ENCODE assay signal across 8 cellular contexts in the genomic region with DNA sequence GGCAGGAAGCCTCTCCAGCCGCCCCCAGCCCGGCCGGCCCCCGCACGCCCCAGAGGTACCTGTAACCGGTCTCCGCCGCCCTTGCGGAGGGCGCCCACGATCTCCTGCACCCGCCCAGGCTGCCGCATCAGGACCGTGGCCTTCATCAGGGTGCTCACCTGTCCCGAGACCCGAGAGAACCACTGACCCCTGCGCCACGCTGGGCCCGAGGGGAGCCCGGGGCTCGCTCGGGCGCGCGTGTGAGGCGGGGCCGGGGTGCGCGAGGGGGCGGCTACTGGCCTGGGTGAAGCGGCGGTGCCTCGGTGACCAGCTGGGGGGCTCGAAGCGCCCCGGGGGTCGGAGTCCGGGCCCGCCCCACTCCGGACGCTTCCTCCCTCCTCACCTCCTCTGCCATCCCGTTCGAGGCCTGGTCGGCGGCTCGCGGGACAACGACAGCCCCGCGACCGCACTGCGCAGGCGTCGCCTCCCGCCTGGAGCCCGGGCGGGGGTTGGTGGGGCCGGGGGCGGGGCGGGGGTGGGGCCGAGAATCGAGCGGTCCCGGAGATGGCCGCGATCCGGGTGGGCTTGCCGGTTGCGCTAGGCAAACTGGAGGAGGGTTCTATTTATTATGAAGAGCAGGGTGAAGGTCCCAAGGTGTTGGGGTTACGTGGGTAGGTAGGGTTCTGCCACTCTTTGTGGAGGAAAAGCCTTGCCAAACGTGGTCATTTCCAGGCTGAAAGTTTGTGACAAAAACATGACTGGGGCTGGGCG. TPM values are rescaled to one million over a fixed set of nuclear protein-coding genes. Genes with fewer than 3 reads are reported as not detected.
DNase-seq lines count a peak whose midpoint lies in the region; ATAC-seq and TF ChIP-seq lines count a peak whose summit lies in the region.

Gene NT5C3B, minus strand, starts transcription at position 433 of the 750 bp plus-strand sequence. Its CDS starts 39 bp downstream, at position 394.

- H3K9me3 Mint-ChIP-seq in WTC11: no peaks in the 10 kb centered on the region

- H3K36me3 Mint-ChIP-seq in WTC11: peaks cover 22% of the 10 kb centered on the region

- peaks cover 14% of the 10 kb centered on the region for H3K27me3 Mint-ChIP-seq in WTC11 (ENCODE audit: low read depth)

- POLR2A ChIA-PET in WTC11 (lab: Charles Lee): interaction anchor here (0.6 to 1.2 kb wide), 3 partner anchors 9 to 50 kb away, joined by 3 to 7 read pairs (median 3); partner anchors contain the start of genes JUP and KLHL11

- H3K4me1 Mint-ChIP-seq in WTC11: peaks cover 9% of the 10 kb centered on the region

- CTCF ChIA-PET in WTC11 (lab: Charles Lee): interaction anchor here (1.0 to 1.9 kb wide), 6 partner anchors 25 to 140 kb away, joined by 5 to 10 read pairs (median 6); partner anchors contain the start of genes JUP and P3H4

- ATAC-seq in GM18907 (IDR thresholded peaks at IDR 0.05; ENCODE audit: unreplicated experiment): peak; percentile 52
- peak; percentile 84 for ATAC-seq in WTC11
- no peak for ATAC-seq in HG02852 (IDR thresholded peaks at IDR 0.05; ENCODE audit: unreplicated experiment)

- DNase-seq in A172 (ENCODE audit: low spot score) (no peak), LHCN-M2 (ENCODE audit: low read depth) (peak; percentile 35), WTC11 (ENCODE audit: low spot score) (peak; percentile 60), kidney glomerular epithelial cell (lab: John Stamatoyannopoulos, UW) (peak; percentile 29)
- DNase-seq in central memory CD4-positive, alpha-beta T cell: peak; percentile 29
- DNase-seq in stimulated activated CD4-positive, alpha-beta T cell treated with anti-CD3 and anti-CD28 coated beads, Interleukin-12 subunit alpha, Interleukin-12 subunit beta, amount 100 ng/mL, for 48 hours (ENCODE audit: low read depth in 2 of 3, low spot score in 1 of 3): peak; percentile 14 to 44 (median 31)

- H3K27ac Mint-ChIP-seq in WTC11: no peak within 1 kb of the TSS

- no peak for TF ChIP-seq CTCF in WTC11 (IDR thresholded peaks at IDR 0.05)

- H3K4me3 Mint-ChIP-seq in WTC11: peak within 1 kb of the TSS; percentile 81

TF ChIP-seq in WTC11, 78 proteins besides CTCF, POLR2A, EP300 and RAD21:
- TF ChIP-seq AFF4 (CRISPR knock-in tag; IDR thresholded peaks at IDR 0.05; ENCODE audit: borderline replicate concordance) (0 out of 2 replicates have a peak, but pooled peaks have one; percentile 40), ETV6 (CRISPR knock-in tag; IDR thresholded peaks at IDR 0.05) (peak; percentile 49), NR2C2 (CRISPR knock-in tag; IDR thresholded peaks at IDR 0.05) (no peak), SOX15 (CRISPR knock-in tag; IDR thresholded peaks at IDR 0.05) (no peak), HMGXB4 (CRISPR knock-in tag; IDR thresholded peaks at IDR 0.05) (peak; percentile 66)
TF ChIP-seq in WTC11: peak in this region for 3.

RNA-seq across cellular contexts. Expression of gene NT5C3B, which starts in this region (rescaled TPM):
- 101 TPM in 2 replicates for total RNA-seq in A172 (2014; rRNA removed; shearing (Covaris generic))
- 74.1 and 101 TPM in 2 replicates for total RNA-seq in LHCN-M2 (2014; rRNA removed)
- 91.0 TPM for polyA plus RNA-seq in LHCN-M2 (2012)
- 58.1 to 62.9 TPM (median 59.4 TPM) in 3 replicates for total RNA-seq in WTC11 (2021)
